11 cellular contexts compared by ENCODE assay signal in genomic region chr11:68090706-68091105, GRCh38. TPM values are rescaled to one million over a fixed set of nuclear protein-coding genes. Genes with fewer than 3 reads are reported as not detected.
A peak's percentile ranks its signal among the peaks of the same experiment; 100 is the strongest.
DNase-seq lines count a peak whose midpoint lies in the region; ATAC-seq and TF ChIP-seq lines count a peak whose summit lies in the region.
"Had no signal": no experiment of that assay in that cellular context is flagged by ENCODE, and none has a peak within 500 bp of the region (broad histone marks: within the 10 kb centered on the region; RNA-seq: fewer than 3 reads in every experiment).

No MANE protein-coding gene starts in this region.

- POLR2A ChIA-PET in HEK293T (lab: Yijun Ruan, JAX), result no interaction called here

- CTCF ChIA-PET in HEK293T (lab: Yijun Ruan, JAX), result no interaction called here

- peak overlapping the region; percentile 44 for H3K4me3 Mint-ChIP-seq in endothelial cell (ENCODE audit: unreplicated experiment)
- peak overlapping the region; percentile 66 for H3K4me3 Mint-ChIP-seq in natural killer cell

- H3K27ac Mint-ChIP-seq in endothelial cell (ENCODE audit: unreplicated experiment) (peak overlapping the region; percentile 90), natural killer cell (peak overlapping the region; percentile 78 to 80)

- intact Hi-C loops in natural killer cell (cut with micrococcal nuclease), result no loop called here

- ATAC-seq in natural killer cell (peak; percentile 89 to 99 (median 91)), GM21619 (IDR thresholded peaks at IDR 0.05; ENCODE audit: unreplicated experiment) (no peak), GM18502 (IDR thresholded peaks at IDR 0.05; ENCODE audit: poor library complexity, unreplicated experiment) (no peak)

- H3K27me3 Mint-ChIP-seq in endothelial cell (ENCODE audit: unreplicated experiment) (peaks cover 3% of the 10 kb centered on the region), natural killer cell (ENCODE audit: low read depth in 2 of 2) (no peaks in the 10 kb centered on the region)

- TF ChIP-seq CTCF in endothelial cell (IDR thresholded peaks at IDR 0.05; ENCODE audit: unreplicated experiment) (no peak), natural killer cell (IDR thresholded peaks at IDR 0.05) (no peak)

- H3K36me3 Mint-ChIP-seq in endothelial cell (ENCODE audit: low read depth, unreplicated experiment) (peaks cover 7% of the 10 kb centered on the region), natural killer cell (no peaks in the 10 kb centered on the region)

- H3K4me1 Mint-ChIP-seq in endothelial cell (ENCODE audit: unreplicated experiment) (peaks cover 43% of the 10 kb centered on the region), natural killer cell (peaks cover 14 to 21% of the 10 kb centered on the region in 2 donors)

- H3K9me3 Mint-ChIP-seq in endothelial cell (ENCODE audit: unreplicated experiment) (no peaks in the 10 kb centered on the region), natural killer cell (no peaks in the 10 kb centered on the region)

- DNase-seq in GDM1 (lab: John Stamatoyannopoulos, UW), result peak; percentile 57
- peak; percentile 62 for DNase-seq in MV-4-11 (lab: John Stamatoyannopoulos, UW)
- no peak for DNase-seq in endothelial cell (ENCODE audit: low spot score)
- no peak for DNase-seq in natural killer cell
- DNase-seq in NCI-H524 treated with DMSO at 0.1 percent for 48 hours (lab: John Stamatoyannopoulos, UW), result no peak
- no peak for DNase-seq in HEK293T (ENCODE audit: extremely low spot score)
- DNase-seq: activated T-cell treated with anti-CD3 and anti-CD28 coated beads, Interleukin-2, amount 50 U/mL, for 48 hours; DND-41; right cardiac atrium had no signal

TF ChIP-seq in HEK293T, 16 proteins besides CTCF, POLR2A, EP300 and RAD21:
- no peak for TF ChIP-seq ARNT (IDR thresholded peaks at IDR 0.05)
- TF ChIP-seq BHLHE40 (IDR thresholded peaks at IDR 0.05; ENCODE audit: borderline replicate concordance), result no peak
- no peak for TF ChIP-seq NFRKB (IDR thresholded peaks at IDR 0.05)
- no peak for TF ChIP-seq FOXK2 (IDR thresholded peaks at IDR 0.05)
- no peak for TF ChIP-seq SUZ12 (IDR thresholded peaks at IDR 0.05)
- TF ChIP-seq LEF1 (IDR thresholded peaks at IDR 0.05; ENCODE audit: borderline replicate concordance), result no peak
- no peak for TF ChIP-seq TARDBP (IDR thresholded peaks at IDR 0.05)
- TF ChIP-seq ELF4 (IDR thresholded peaks at IDR 0.05), result no peak
- TF ChIP-seq ZNF384 (IDR thresholded peaks at IDR 0.05), result no peak
- TF ChIP-seq SP1 (IDR thresholded peaks at IDR 0.05), result no peak
- TF ChIP-seq, protein P1, sequence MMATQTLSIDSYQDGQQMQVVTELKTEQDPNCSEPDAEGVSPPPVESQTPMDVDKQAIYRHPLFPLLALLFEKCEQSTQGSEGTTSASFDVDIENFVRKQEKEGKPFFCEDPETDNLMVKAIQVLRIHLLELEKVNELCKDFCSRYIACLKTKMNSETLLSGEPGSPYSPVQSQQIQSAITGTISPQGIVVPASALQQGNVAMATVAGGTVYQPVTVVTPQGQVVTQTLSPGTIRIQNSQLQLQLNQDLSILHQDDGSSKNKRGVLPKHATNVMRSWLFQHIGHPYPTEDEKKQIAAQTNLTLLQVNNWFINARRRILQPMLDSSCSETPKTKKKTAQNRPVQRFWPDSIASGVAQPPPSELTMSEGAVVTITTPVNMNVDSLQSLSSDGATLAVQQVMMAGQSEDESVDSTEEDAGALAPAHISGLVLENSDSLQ (IDR thresholded peaks at IDR 0.05), result no peak
- TF ChIP-seq FOXA1 (IDR thresholded peaks at IDR 0.05), result no peak
- TF ChIP-seq FOXM1 (IDR thresholded peaks at IDR 0.05; ENCODE audit: borderline replicate concordance), result no peak
- no peak for TF ChIP-seq HDGF (IDR thresholded peaks at IDR 0.05; ENCODE audit: borderline replicate concordance)

RNA-seq across cellular contexts. Expression of gene CHKA, which starts 30.5 kb away (rescaled TPM):
- total RNA-seq in endothelial cell (ENCODE audit: unreplicated experiment), result 173 TPM
- 10 to 100 TPM; 15.8 to 24.6 (median 24.4) TPM for total RNA-seq in natural killer cell

RNA-seq across cellular contexts. Expression of gene TCIRG1, which starts 51.9 kb away (rescaled TPM):
- total RNA-seq in endothelial cell (ENCODE audit: unreplicated experiment), result 294 TPM
- total RNA-seq in natural killer cell, result 100 to 1,000 TPM; 438 to 480 (median 465) TPM

Comparison
In these comparisons a context has a peak if more than half of its experiments do, and no peak if none do; other contexts are left out.
1. DNase-seq: peak in GDM1 (single experiment) and MV-4-11 (single experiment); none in endothelial cell (single experiment), natural killer cell (single experiment), NCI-H524 treated with DMSO at 0.1 percent for 48 hours (single experiment) and HEK293T (single experiment).
2. ATAC-seq: peak in natural killer cell (3 of 3); none in GM21619 (single experiment) and GM18502 (single experiment).